1 cellular context compared by ENCODE assay signal in genomic region chr1:17564458-17565393, GRCh38.
TF ChIP-seq lines count a peak whose summit lies in the region.

No MANE protein-coding gene starts in this region.

TF ChIP-seq in HepG2, 621 proteins besides CTCF, POLR2A, EP300 and RAD21 (continued from another document and continues in another):
- TF ChIP-seq ZNF513 (CRISPR knock-in tag; conservative IDR thresholded peaks at IDR 0.05): no peak
- no peak for TF ChIP-seq AFF4 (CRISPR knock-in tag; IDR thresholded peaks at IDR 0.05)
- no peak for TF ChIP-seq HINFP (CRISPR knock-in tag; IDR thresholded peaks at IDR 0.05; ENCODE audit: low read depth)
- TF ChIP-seq EEA1 (CRISPR knock-in tag; IDR thresholded peaks at IDR 0.05; ENCODE audit: borderline replicate concordance): no peak
- no peak for TF ChIP-seq BRD4 (CRISPR knock-in tag; IDR thresholded peaks at IDR 0.05)
- no peak for TF ChIP-seq SMC3 (IDR thresholded peaks at IDR 0.05; ENCODE audit: low read length)
- no peak for TF ChIP-seq ASH2L (IDR thresholded peaks at IDR 0.05; ENCODE audit: insufficient read length, low read depth, low read length)
- TF ChIP-seq MTF1 (CRISPR knock-in tag; IDR thresholded peaks at IDR 0.05): no peak
- TF ChIP-seq ZNF124 (CRISPR knock-in tag; IDR thresholded peaks at IDR 0.05): no peak
- no peak for TF ChIP-seq ZNF253 (CRISPR knock-in tag; IDR thresholded peaks at IDR 0.05; ENCODE audit: borderline replicate concordance)
- no peak for TF ChIP-seq TIGD3 (CRISPR knock-in tag; IDR thresholded peaks at IDR 0.05; ENCODE audit: borderline replicate concordance)
- peak; percentile 82 for TF ChIP-seq ZNF3 (CRISPR knock-in tag; IDR thresholded peaks at IDR 0.05)
- TF ChIP-seq THAP7 (CRISPR knock-in tag; IDR thresholded peaks at IDR 0.05): no peak
- TF ChIP-seq ZNF724P (CRISPR knock-in tag; IDR thresholded peaks at IDR 0.05; ENCODE audit: borderline replicate concordance): no peak
- no peak for TF ChIP-seq ZSCAN5A (CRISPR knock-in tag; IDR thresholded peaks at IDR 0.05; ENCODE audit: borderline replicate concordance)
- no peak for TF ChIP-seq PHB2 (IDR thresholded peaks at IDR 0.05; ENCODE audit: partially characterized antibody)
- no peak for TF ChIP-seq IKZF5 (CRISPR knock-in tag; IDR thresholded peaks at IDR 0.05)
- TF ChIP-seq ZNF207 (IDR thresholded peaks at IDR 0.05; ENCODE audit: borderline replicate concordance): no peak
- TF ChIP-seq ZKSCAN5 (CRISPR knock-in tag; IDR thresholded peaks at IDR 0.05): no peak
- no peak for TF ChIP-seq ZNF362 (CRISPR knock-in tag; IDR thresholded peaks at IDR 0.05; ENCODE audit: borderline replicate concordance)
- no peak for TF ChIP-seq KDM1A (CRISPR knock-in tag; IDR thresholded peaks at IDR 0.05)
- peak; percentile 15; the same call in 1 of the 2 replicates for TF ChIP-seq PATZ1 (CRISPR knock-in tag; IDR thresholded peaks at IDR 0.05)
- peak; percentile 80; the same call in 1 of the 2 replicates for TF ChIP-seq CEBPB (IDR thresholded peaks at IDR 0.05; ENCODE audit: borderline replicate concordance, low read depth, low read length)
- no peak for TF ChIP-seq ETV5 (CRISPR knock-in tag; IDR thresholded peaks at IDR 0.05; ENCODE audit: borderline replicate concordance)
- TF ChIP-seq ZNF597 (CRISPR knock-in tag; IDR thresholded peaks at IDR 0.05): no peak
- TF ChIP-seq CENPT (CRISPR knock-in tag; IDR thresholded peaks at IDR 0.05; ENCODE audit: low read depth): no peak
- 0 out of 2 replicates have a peak, but pooled peaks have one; percentile 39 for TF ChIP-seq REL (CRISPR knock-in tag; conservative IDR thresholded peaks at IDR 0.05)
- TF ChIP-seq ZNF451 (CRISPR knock-in tag; IDR thresholded peaks at IDR 0.05): no peak
- no peak for TF ChIP-seq NONO (IDR thresholded peaks at IDR 0.05)
- TF ChIP-seq NONO (CRISPR knock-in tag; conservative IDR thresholded peaks at IDR 0.05): 0 out of 2 replicates have a peak, but pooled peaks have one; percentile 22
- TF ChIP-seq ZSCAN30 (CRISPR knock-in tag; IDR thresholded peaks at IDR 0.05): no peak
- no peak for TF ChIP-seq ZSCAN21 (CRISPR knock-in tag; IDR thresholded peaks at IDR 0.05; ENCODE audit: borderline replicate concordance)
- no peak; the same call in 1 of the 2 replicates for TF ChIP-seq ZNF350 (CRISPR knock-in tag; IDR thresholded peaks at IDR 0.05; ENCODE audit: borderline replicate concordance, low read depth)
- no peak for TF ChIP-seq ZFP36 (IDR thresholded peaks at IDR 0.05; ENCODE audit: borderline replicate concordance, low read depth, low read length, partially characterized antibody)
- no peak for TF ChIP-seq CREM (IDR thresholded peaks at IDR 0.05)
- no peak for TF ChIP-seq CREM (CRISPR knock-in tag; IDR thresholded peaks at IDR 0.05)
- no peak for TF ChIP-seq ZSCAN20 (CRISPR knock-in tag; IDR thresholded peaks at IDR 0.05; ENCODE audit: borderline replicate concordance)
- no peak for TF ChIP-seq ZNF292 (CRISPR knock-in tag; IDR thresholded peaks at IDR 0.05; ENCODE audit: borderline replicate concordance, low read depth)
- TF ChIP-seq SRY (CRISPR knock-in tag; IDR thresholded peaks at IDR 0.05): no peak
- TF ChIP-seq NFE2L2 (IDR thresholded peaks at IDR 0.05; ENCODE audit: low read length): no peak
- TF ChIP-seq HIC2 (CRISPR knock-in tag; IDR thresholded peaks at IDR 0.05; ENCODE audit: low read depth): peak; percentile 88
- no peak for TF ChIP-seq ZNF432 (CRISPR knock-in tag; IDR thresholded peaks at IDR 0.05; ENCODE audit: borderline replicate concordance)
- peak; percentile 60 for TF ChIP-seq SAP130 (CRISPR knock-in tag; IDR thresholded peaks at IDR 0.05; ENCODE audit: low read depth)
- no peak for TF ChIP-seq ZNF777 (CRISPR knock-in tag; IDR thresholded peaks at IDR 0.05)
- TF ChIP-seq ZNF629 (CRISPR knock-in tag; conservative IDR thresholded peaks at IDR 0.05): peak; percentile 77
- no peak for TF ChIP-seq ZNF367 (CRISPR knock-in tag; IDR thresholded peaks at IDR 0.05; ENCODE audit: borderline replicate concordance)
- no peak for TF ChIP-seq PCBP2 (optimal IDR thresholded peaks at IDR 0.05; ENCODE audit: low read depth, low read length, poor library complexity, severe bottlenecking)
